In the genomic region with DNA sequence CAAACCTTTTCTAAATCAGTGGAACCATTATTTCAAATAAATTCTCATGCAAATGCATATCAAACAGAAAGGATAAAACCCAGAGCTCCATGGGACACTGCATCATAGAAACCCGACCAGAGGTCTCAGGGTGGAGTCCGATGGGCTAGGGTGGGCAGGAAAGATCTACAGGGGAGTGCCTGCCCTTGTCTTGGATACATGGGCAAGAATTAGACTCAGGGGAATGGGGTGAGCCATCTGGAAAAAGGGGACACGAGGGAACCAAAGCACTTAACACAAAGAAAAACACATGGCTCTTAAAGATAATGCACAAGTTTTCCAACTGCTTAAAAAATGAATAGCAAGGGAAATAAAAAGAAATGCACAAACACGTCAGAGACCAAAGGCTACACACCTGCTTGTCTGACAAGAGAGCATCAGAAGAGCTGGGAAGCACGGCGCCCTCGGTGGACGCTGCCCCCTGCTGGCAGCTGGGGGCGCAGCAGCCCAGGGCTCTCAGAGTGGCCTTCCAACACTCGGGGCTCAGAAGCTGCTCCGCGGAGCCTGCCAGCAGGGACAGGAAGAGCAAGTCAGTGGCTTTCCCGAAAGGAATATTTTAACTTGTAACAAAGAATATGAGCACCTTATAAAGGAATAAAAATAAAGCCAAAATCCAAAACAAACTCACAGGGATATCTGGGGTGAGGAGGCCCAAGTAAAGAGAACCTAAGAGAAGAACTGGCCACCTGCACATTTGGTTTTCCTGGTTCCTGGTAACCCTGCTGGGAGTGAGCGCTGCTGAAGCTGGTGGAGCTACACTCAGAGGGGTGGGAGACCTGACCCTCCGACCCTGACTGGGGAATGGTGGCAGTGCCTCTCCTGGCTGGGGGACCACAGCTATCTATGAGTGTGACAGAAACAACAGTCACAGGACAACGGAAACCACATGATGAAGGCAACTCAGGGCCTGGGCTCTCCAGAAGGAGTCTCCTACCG, we compare ENCODE assay signal across 7 cellular contexts.
DNase-seq lines count a peak whose midpoint lies in the region; ATAC-seq and TF ChIP-seq lines count a peak whose summit lies in the region.

No MANE protein-coding gene starts in this region.

- no peaks in the 10 kb centered on the region for H3K27me3 ChIP-seq in brain microvascular endothelial cell (replicated peaks)

- in situ Hi-C loops in GM13977 (cut with MboI; ENCODE audit: low pct_unique_long_range_greater_than_20kb, low sequenced_read_pairs, unreplicated experiment) (loop anchor here (10.0 kb wide), 1 partner anchor 205 kb away; no protein-coding TSS in a partner anchor), brain microvascular endothelial cell (cut with HindIII; ENCODE audit: low pct_ligation_motif_present, low sequenced_read_pairs) (no loop called here)

- DNase-seq in GM13977 (ENCODE audit: low spot score) = peak; percentile 78
- DNase-seq in NCI-H1436 treated with DMSO at 0.1 percent for 48 hours (lab: John Stamatoyannopoulos, UW) = peak; percentile 2
- peak; percentile 47 for DNase-seq in brain microvascular endothelial cell
- DNase-seq in iris pigment epithelial cell (ENCODE audit: low read depth) = peak; percentile 60
- DNase-seq in stimulated activated CD4-positive, alpha-beta T cell treated with anti-CD3 and anti-CD28 coated beads, Interleukin-1b, Interleukin-23, amount 100 ng/mL, for 24 hours (ENCODE audit: low read depth in 4 of 4, low spot score in 1 of 4) = peak; percentile 54 to 59 (median 57)

- H3K27ac ChIP-seq in VCaP (no peak overlapping the region), brain microvascular endothelial cell (no peak overlapping the region)

- H3K4me3 ChIP-seq in brain microvascular endothelial cell (ENCODE audit: low read depth, low read length) = no peak overlapping the region

- peaks cover 45% of the 10 kb centered on the region for H3K36me3 ChIP-seq in brain microvascular endothelial cell (replicated peaks)

- peak; percentile 78 for ATAC-seq in HG02642 (IDR thresholded peaks at IDR 0.05; ENCODE audit: poor library complexity, unreplicated experiment)

- TF ChIP-seq CTCF in GM13977 (IDR thresholded peaks at IDR 0.05; ENCODE audit: extremely low read depth, insufficient read depth, missing control alignments) = peak; percentile 100
- peak; percentile 99 for TF ChIP-seq CTCF in VCaP (conservative IDR thresholded peaks at IDR 0.05)
- peak; percentile 100 for TF ChIP-seq CTCF in brain microvascular endothelial cell (IDR thresholded peaks at IDR 0.05; ENCODE audit: low read depth, low read length, missing control alignments)

Comparison
In these comparisons a context has a peak if more than half of its experiments do, and no peak if none do; other contexts are left out.
1. DNase-seq: peak in every context shown above with its lines; median percentile 78 in GM13977; 60 in iris pigment epithelial cell; 57 in stimulated activated CD4-positive, alpha-beta T cell treated with anti-CD3 and anti-CD28 coated beads, Interleukin-1b, Interleukin-23, amount 100 ng/mL, for 24 hours; 47 in brain microvascular endothelial cell; 2 in NCI-H1436 treated with DMSO at 0.1 percent for 48 hours.